ENCODE assay signal across 23 cellular contexts in the genomic region with DNA sequence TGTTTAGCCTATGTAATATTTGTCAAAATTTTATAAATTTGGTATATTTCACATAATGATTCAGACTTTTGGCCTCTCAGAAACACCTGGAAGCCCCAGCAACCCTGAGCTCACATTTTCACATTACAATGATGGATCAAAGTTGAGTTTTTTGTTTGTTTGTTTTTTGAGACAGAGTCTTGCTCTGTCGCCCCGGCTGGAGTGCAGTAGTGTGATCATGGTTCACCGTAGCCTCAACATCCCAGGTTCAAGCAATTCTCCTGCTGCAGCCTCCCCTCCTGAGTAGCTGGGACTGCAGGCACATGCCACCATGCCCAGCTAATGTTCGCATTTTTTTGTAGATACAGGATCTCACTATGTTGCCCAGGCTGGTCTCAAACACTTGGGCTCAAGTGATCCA. TPM values are rescaled to one million over a fixed set of nuclear protein-coding genes. Genes with fewer than 3 reads are reported as not detected.
DNase-seq lines count a peak whose midpoint lies in the region; ATAC-seq, FAIRE-seq and TF ChIP-seq lines count a peak whose summit lies in the region.
"Had no signal": no experiment of that assay in that cellular context is flagged by ENCODE, and none has a peak within 500 bp of the region (broad histone marks: within the 10 kb centered on the region; RNA-seq: fewer than 3 reads in every experiment).

No MANE protein-coding gene starts in this region.

- DNase-seq in WTC11 (ENCODE audit: low spot score) (no peak), HepG2 (ENCODE audit: low spot score) (no peak), right lobe of liver (no peak)
- no peak for DNase-seq in activated naive CD4-positive, alpha-beta T cell treated with anti-CD3 and anti-CD28 coated beads, Interleukin-2, amount 50 U/mL, for 16 hours
- DNase-seq in stimulated activated CD4-positive, alpha-beta T cell treated with anti-CD3 and anti-CD28 coated beads, Interleukin-12 subunit alpha, Interleukin-12 subunit beta, amount 100 ng/mL, for 4 hours: no peak
- DNase-seq: 8988T; ACHN; BE2C; C1 segment of cervical spinal cord; Caco-2; Calu3; CD4-positive, CD25-positive, alpha-beta regulatory T cell; CD8-positive, alpha-beta T cell; DMS79 treated with DMSO at 0.1 percent for 48 hours; GF-D8 had no signal

- no peaks in the 10 kb centered on the region for H3K79me2 ChIP-seq in HepG2 (ENCODE audit: insufficient read depth, low read length)

- ATAC-seq in WTC11 (no peak), HepG2 (peak; percentile 10; the same call in 1 of the 3 replicates), right lobe of liver (peak; percentile 13 to 44 (median 28)), HG03432 (IDR thresholded peaks at IDR 0.05; ENCODE audit: unreplicated experiment) (no peak), HG02588 (IDR thresholded peaks at IDR 0.05; ENCODE audit: unreplicated experiment) (no peak)
- ATAC-seq: CD8-positive, alpha-beta T cell had no signal

- H3K9ac ChIP-seq in HepG2 (ENCODE audit: insufficient read depth, low read depth, low read length): no peak overlapping the region
- H3K9ac ChIP-seq: BLaER1 had no signal

- no TSS peak for BruUV-seq in HepG2 (replicated peaks; lab: Mats Ljungman, UMichigan)

- TF ChIP-seq POLR2A in HepG2 (IDR thresholded peaks at IDR 0.05; ENCODE audit: insufficient read depth in 1 of 2, low read depth in 2 of 2, low read length in 2 of 2): no peak
- TF ChIP-seq POLR2A in right lobe of liver (IDR thresholded peaks at IDR 0.05): no peak

- H3K9me3 ChIP-seq in HepG2 (ENCODE audit: low read length) (no peaks in the 10 kb centered on the region), right lobe of liver (no peaks in the 10 kb centered on the region)
- H3K9me3 ChIP-seq: BE2C, BLaER1, Caco-2 had no signal

- H3K4me1 Mint-ChIP-seq in WTC11: peaks cover 4% of the 10 kb centered on the region
- H3K4me1 Mint-ChIP-seq: CD14-positive monocyte; CD4-positive, CD25-positive, alpha-beta regulatory T cell had no signal

- H4K20me1 ChIP-seq in HepG2 (ENCODE audit: insufficient read depth, low read length): no peaks in the 10 kb centered on the region
- H4K20me1 ChIP-seq: BLaER1 had no signal

- TF ChIP-seq EP300 in HepG2 (IDR thresholded peaks at IDR 0.05; ENCODE audit: low read depth in 2 of 2, low read length in 2 of 2) (no peak), HepG2 (CRISPR knock-in tag; IDR thresholded peaks at IDR 0.05; ENCODE audit: borderline replicate concordance) (no peak)

- H3K4me2 ChIP-seq in HepG2 (ENCODE audit: low read depth, low read length): no peak overlapping the region
- H3K4me2 ChIP-seq: BLaER1 had no signal

- FAIRE-seq in HepG2 (lab: Jason Lieb, UNC): no peak
- FAIRE-seq: A204.1, D721Med, G401.6, GM12891 had no signal

- no peaks in the 10 kb centered on the region; the same call in 1 of the 2 replicates for H3K27me3 Mint-ChIP-seq in WTC11 (ENCODE audit: low read depth)

- H3K36me3 ChIP-seq in HepG2 (replicated peaks in 1 of 2; ENCODE audit: control insufficient read depth in 1 of 2, insufficient read depth in 2 of 2, low read length in 2 of 2): no peaks in the 10 kb centered on the region
- H3K36me3 ChIP-seq in right lobe of liver: no peaks in the 10 kb centered on the region
- H3K36me3 ChIP-seq: BE2C, BLaER1 had no signal

- POLR2A ChIA-PET in WTC11 (lab: Charles Lee) (no interaction called here), HepG2 (lab: Yijun Ruan, JAX) (no interaction called here)

- TF ChIP-seq CTCF in WTC11 (IDR thresholded peaks at IDR 0.05) (no peak), HepG2 (CRISPR knock-in tag; IDR thresholded peaks at IDR 0.05) (no peak), right lobe of liver (IDR thresholded peaks at IDR 0.05) (no peak)

- CTCF ChIA-PET in WTC11 (lab: Charles Lee): no interaction called here
- CTCF ChIA-PET in HepG2 (lab: Yijun Ruan, JAX; ENCODE audit: low intra/inter-chr PET ratio, low total read pairs): no interaction called here

- H3K27me3 ChIP-seq in HepG2 (ENCODE audit: control insufficient read depth in 1 of 2, insufficient read depth in 2 of 2, low read length in 2 of 2): no peaks in the 10 kb centered on the region
- H3K27me3 ChIP-seq in right lobe of liver: no peaks in the 10 kb centered on the region
- H3K27me3 ChIP-seq: BE2C, BLaER1 had no signal

- H3K36me3 Mint-ChIP-seq in WTC11: no peaks in the 10 kb centered on the region
- H3K36me3 Mint-ChIP-seq: CD14-positive monocyte; CD4-positive, CD25-positive, alpha-beta regulatory T cell; CD8-positive, alpha-beta T cell had no signal

- no peak overlapping the region for H3K4me3 Mint-ChIP-seq in WTC11
- H3K4me3 Mint-ChIP-seq: CD14-positive monocyte; CD4-positive, CD25-positive, alpha-beta regulatory T cell; CD8-positive, alpha-beta T cell had no signal

- H3K27ac Mint-ChIP-seq in WTC11: no peak overlapping the region
- H3K27ac Mint-ChIP-seq: CD4-positive, CD25-positive, alpha-beta regulatory T cell; CD8-positive, alpha-beta T cell had no signal

- H3K9me3 Mint-ChIP-seq in WTC11: no peaks in the 10 kb centered on the region
- H3K9me3 Mint-ChIP-seq: CD8-positive, alpha-beta T cell had no signal

- in situ Hi-C loops in HepG2 (cut with HindIII; ENCODE audit: extremely low pct_ligation_motif_present, low pct_unique_long_range_greater_than_20kb): loop anchor here (5.0 to 25.0 kb wide), 2 partner anchors 100 to 185 kb away; no protein-coding TSS in a partner anchor

- WGBS in HepG2 (ENCODE audit: low lambda C conversion rate): 28% methylated on average over 4 of the region's 4 CpGs
- WGBS in right lobe of liver (ENCODE audit: insufficient coverage, low coverage, low lambda C conversion rate, missing lambda C conversion rate): 66% methylated on average over 4 of the region's 4 CpGs

- H3K4me1 ChIP-seq in HepG2 (ENCODE audit: insufficient read depth, low read length) (peaks cover 46% of the 10 kb centered on the region), right lobe of liver (peaks cover 0 to 24% (median 12%) of the 10 kb centered on the region in 4 donors)
- H3K4me1 ChIP-seq: BE2C, BLaER1, Caco-2 had no signal

- H3K4me3 ChIP-seq in HepG2 (replicated peaks in 1 of 3; ENCODE audit: insufficient read depth in 1 of 3, low read depth in 2 of 3, low read length in 3 of 3) (no peak overlapping the region), right lobe of liver (no peak overlapping the region)
- H3K4me3 ChIP-seq: BLaER1 had no signal

- intact Hi-C loops in HepG2 (cut with micrococcal nuclease; ENCODE audit: unreplicated experiment): loop anchor here (2.0 kb wide), 1 partner anchor 29 kb away; no protein-coding TSS in a partner anchor
- intact Hi-C loops in right lobe of liver (cut with DNase I): no loop called here

- TF ChIP-seq RAD21 in HepG2 (CRISPR knock-in tag; IDR thresholded peaks at IDR 0.05): no peak

- H2AFZ ChIP-seq in HepG2 (ENCODE audit: low read length): no peak overlapping the region

- H3K27ac ChIP-seq in HepG2 (ENCODE audit: extremely low read length, insufficient read depth, low read length) (peak overlapping the region; percentile 8), right lobe of liver (peak overlapping the region; percentile 81 to 97 (median 96))
- H3K27ac ChIP-seq: BLaER1 had no signal

RNA-seq across cellular contexts. Expression of a gene that starts 10.6 kb away (rescaled TPM):
- total RNA-seq in WTC11 (2021) (19.1 to 22.2 TPM (median 22.0 TPM) in 3 replicates), HepG2 (2016; rRNA removed; fragmentation: Illumina TruSeq; extraction: Trizol) (not detected in 2 replicates), right lobe of liver (under 1 TPM in 5 of 6 experiments, not detected in 1; 0.19 to 0.64 (median 0.51) TPM)
- not detected in 2 replicates for total RNA-seq in HepG2 (2016; cell fraction: cytosol; rRNA removed; fragmentation: Illumina TruSeq; extraction: Trizol; ENCODE audit: low read depth)
- not detected in 2 replicates for total RNA-seq in HepG2 (2016; cell fraction: insoluble cytoplasmic fraction; rRNA removed; fragmentation: Illumina TruSeq; extraction: Trizol)
- total RNA-seq in HepG2 (2016; cell fraction: membrane; rRNA removed; fragmentation: Illumina TruSeq; extraction: Trizol): not detected in 2 replicates
- not detected in 2 replicates for total RNA-seq in HepG2 (2016; cell fraction: nucleus; rRNA removed; fragmentation: Illumina TruSeq; extraction: Trizol)
- polyA plus RNA-seq in HepG2 (2011; rRNA removed): not detected in 2 replicates
- 0.01 TPM in 1 of 2 replicates, not detected in the other for polyA plus RNA-seq in HepG2 (2011; cell fraction: cytosol; rRNA removed)
- polyA plus RNA-seq in HepG2 (2011; cell fraction: nucleus; rRNA removed): not detected in 2 replicates
- not detected in 2 replicates for polyA plus RNA-seq in HepG2 (2012)
- polyA plus RNA-seq in HepG2 (2016; cell fraction: cytosol; fragmentation: Illumina TruSeq; extraction: Trizol; ENCODE audit: low read depth): not detected in 2 replicates
- polyA plus RNA-seq in HepG2 (2016; cell fraction: insoluble cytoplasmic fraction; fragmentation: Illumina TruSeq; extraction: Trizol; ENCODE audit: low read depth): not detected in 2 replicates
- polyA plus RNA-seq in HepG2 (2016; cell fraction: membrane; fragmentation: Illumina TruSeq; extraction: Trizol; ENCODE audit: low read depth): not detected in 2 replicates
- polyA plus RNA-seq in HepG2 (2016; cell fraction: nucleus; fragmentation: Illumina TruSeq; extraction: Trizol; ENCODE audit: insufficient read depth, low read depth): not detected in 2 replicates
- not detected in 2 replicates for polyA minus RNA-seq in HepG2 (2011; rRNA and poly(A)+ RNA removed; ENCODE audit: low replicate concordance)
- not detected in 2 replicates for polyA minus RNA-seq in HepG2 (2011; cell fraction: cytosol; rRNA and poly(A)+ RNA removed)
- polyA minus RNA-seq in HepG2 (2011; cell fraction: nucleus; rRNA and poly(A)+ RNA removed): not detected in 2 replicates
- total RNA-seq: Caco-2; Calu3; CD4-positive, CD25-positive, alpha-beta regulatory T cell; CD8-positive, alpha-beta T cell had no signal
- polyA plus RNA-seq: CD14-positive monocyte; CD4-positive, CD25-positive, alpha-beta regulatory T cell had no signal

RNA-seq across cellular contexts. Expression of a gene that starts 55.4 kb away (rescaled TPM):
- total RNA-seq in WTC11 (2021): 7.5 to 11.3 TPM (median 10.7 TPM) in 3 replicates
- 14.3 and 17.8 TPM in 2 replicates for total RNA-seq in HepG2 (2016; rRNA removed; fragmentation: Illumina TruSeq; extraction: Trizol)
- total RNA-seq in HepG2 (2016; cell fraction: cytosol; rRNA removed; fragmentation: Illumina TruSeq; extraction: Trizol; ENCODE audit: low read depth): 3.7 and 3.8 TPM in 2 replicates
- 15.0 and 20.1 TPM in 2 replicates for total RNA-seq in HepG2 (2016; cell fraction: insoluble cytoplasmic fraction; rRNA removed; fragmentation: Illumina TruSeq; extraction: Trizol)
- total RNA-seq in HepG2 (2016; cell fraction: membrane; rRNA removed; fragmentation: Illumina TruSeq; extraction: Trizol): 8.1 and 8.5 TPM in 2 replicates
- total RNA-seq in HepG2 (2016; cell fraction: nucleus; rRNA removed; fragmentation: Illumina TruSeq; extraction: Trizol): 6.4 and 7.9 TPM in 2 replicates
- 18.0 and 23.9 TPM in 2 replicates for polyA plus RNA-seq in HepG2 (2011; rRNA removed)
- polyA plus RNA-seq in HepG2 (2011; cell fraction: cytosol; rRNA removed): 17.5 and 22.7 TPM in 2 replicates
- polyA plus RNA-seq in HepG2 (2011; cell fraction: nucleus; rRNA removed): 5.7 and 8.9 TPM in 2 replicates
- polyA plus RNA-seq in HepG2 (2012): 16.3 and 22.7 TPM in 2 replicates
- 4.7 and 5.5 TPM in 2 replicates for polyA plus RNA-seq in HepG2 (2016; cell fraction: cytosol; fragmentation: Illumina TruSeq; extraction: Trizol; ENCODE audit: low read depth)
- polyA plus RNA-seq in HepG2 (2016; cell fraction: insoluble cytoplasmic fraction; fragmentation: Illumina TruSeq; extraction: Trizol; ENCODE audit: low read depth): 26.0 and 26.5 TPM in 2 replicates
- polyA plus RNA-seq in HepG2 (2016; cell fraction: membrane; fragmentation: Illumina TruSeq; extraction: Trizol; ENCODE audit: low read depth): 10.6 and 12.1 TPM in 2 replicates
- polyA plus RNA-seq in HepG2 (2016; cell fraction: nucleus; fragmentation: Illumina TruSeq; extraction: Trizol; ENCODE audit: insufficient read depth, low read depth): 15.7 and 19.3 TPM in 2 replicates
- 12.6 and 34.2 TPM in 2 replicates for polyA minus RNA-seq in HepG2 (2011; rRNA and poly(A)+ RNA removed; ENCODE audit: low replicate concordance)
- polyA minus RNA-seq in HepG2 (2011; cell fraction: cytosol; rRNA and poly(A)+ RNA removed): 8.9 and 11.2 TPM in 2 replicates
- polyA minus RNA-seq in HepG2 (2011; cell fraction: nucleus; rRNA and poly(A)+ RNA removed): 6.8 and 11.7 TPM in 2 replicates
- 10 to 100 TPM; 24.6 to 35.0 (median 29.5) TPM for total RNA-seq in right lobe of liver

Comparison
In these comparisons a context has a peak if more than half of its experiments do, and no peak if none do; other contexts are left out.
1. ATAC-seq: peak in HepG2 (single experiment) and right lobe of liver (4 of 4); none in WTC11 (single experiment), HG03432 (single experiment) and HG02588 (single experiment).
2. RNA of a gene that starts 10.6 kb away (total RNA-seq): 19.1 to 22.2 TPM in WTC11; 0.19 to 0.64 TPM in right lobe of liver and not detected in HepG2; every median in the first group is over 10 times any median in the second.